10 cellular contexts compared by ENCODE assay signal in the genomic region with DNA sequence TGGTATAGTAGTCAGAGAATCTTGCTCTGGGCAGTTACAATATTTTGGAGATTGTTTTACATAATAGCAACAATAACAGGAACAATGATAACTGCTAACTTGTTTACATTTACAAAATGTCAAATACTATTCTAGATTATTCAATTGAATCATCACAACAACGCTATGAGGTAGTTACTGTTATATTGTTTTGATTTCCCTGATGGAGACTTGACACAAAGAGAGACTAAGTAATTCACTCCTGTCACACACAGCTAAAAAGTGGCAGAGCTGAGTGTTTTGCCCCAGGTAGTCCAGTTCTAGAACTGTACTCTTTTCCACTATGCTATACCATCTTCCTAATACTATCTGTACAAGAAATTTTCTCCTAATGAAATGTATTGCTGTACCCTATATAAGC.
"Had no signal": no experiment of that assay in that cellular context is flagged by ENCODE, and none has a peak within 500 bp of the region (broad histone marks: within the 10 kb centered on the region; RNA-seq: fewer than 3 reads in every experiment).

No MANE protein-coding gene starts in this region.

- H3K36me3 ChIP-seq: WERI-Rb-1 had no signal

- H3K27ac ChIP-seq: VCaP, WERI-Rb-1 had no signal

- ATAC-seq: activated CD4-positive, alpha-beta T cell treated with anti-CD3 and anti-CD28 coated beads for 36 hours; activated CD4-positive, CD25-positive, alpha-beta regulatory T cell treated with anti-CD3 and anti-CD28 coated beads, Interleukin-2, amount 50 U/mL, for 24 hours; activated CD8-positive, alpha-beta memory T cell treated with anti-CD3 and anti-CD28 coated beads, Interleukin-2, amount 10 ng/mL, durations not matched to agents 7 days and 5 days; activated CD8-positive, alpha-beta T cell treated with anti-CD3 and anti-CD28 coated beads for 36 hours; activated CD8-positive, alpha-beta T cell treated with anti-CD3 and anti-CD28 coated beads, Interleukin-2, amount 10 ng/mL, durations not matched to agents 7 days and 5 days; T-cell; T-helper 17 cell; WTC11 had no signal
